In the genomic region with DNA sequence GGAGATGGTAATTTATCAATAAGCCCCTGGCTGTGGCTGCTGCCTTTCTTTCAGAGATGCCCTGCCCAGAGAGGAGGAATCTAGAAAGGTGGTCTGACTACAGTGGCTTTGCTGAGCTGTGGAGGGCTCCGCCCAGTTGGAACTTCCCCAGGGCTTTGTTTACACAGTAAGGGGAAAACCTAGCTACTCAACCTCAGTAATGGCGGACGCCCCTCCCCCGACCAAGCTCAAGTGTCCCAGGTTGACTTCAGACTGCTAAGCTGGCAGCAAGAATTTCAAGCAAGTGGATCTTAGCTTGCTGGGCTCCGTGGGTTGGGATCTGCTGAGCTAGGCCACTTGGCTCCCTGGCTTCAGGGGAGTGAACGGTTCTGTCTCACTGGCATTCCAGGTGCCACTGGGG, we compare ENCODE assay signal across 10 cellular contexts.
DNase-seq lines count a peak whose midpoint lies in the region; TF ChIP-seq lines count a peak whose summit lies in the region.
"Had no signal": no experiment of that assay in that cellular context is flagged by ENCODE, and none has a peak within 500 bp of the region (broad histone marks: within the 10 kb centered on the region; RNA-seq: fewer than 3 reads in every experiment).

No MANE protein-coding gene starts in this region.

- intact Hi-C loops in OCI-LY7 (cut with micrococcal nuclease; ENCODE audit: unreplicated experiment) = no loop called here

- no peak overlapping the region for H4K91ac ChIP-seq in H9 (ENCODE audit: insufficient read length, low read depth, low read length)

- DNase-seq in NCI-H1436 (lab: John Stamatoyannopoulos, UW) (peak; percentile 4), NCI-H1436 treated with DMSO at 0.1 percent for 48 hours (lab: John Stamatoyannopoulos, UW) (no peak), H9 (peak; percentile 37), OCI-LY7 (ENCODE audit: low spot score) (no peak), renal cortical epithelial cell (ENCODE audit: low read depth) (peak; percentile 54), D341Med (ENCODE audit: low spot score) (no peak), immature natural killer cell (no peak), SKM-1 (lab: John Stamatoyannopoulos, UW; ENCODE audit: unreplicated experiment) (no peak)
- DNase-seq: 8988T, T-helper 9 cell had no signal

- H3K4me1 Mint-ChIP-seq in H9 (no peaks in the 10 kb centered on the region), immature natural killer cell (no peaks in the 10 kb centered on the region)

- POLR2A ChIA-PET in OCI-LY7 (lab: Charles Lee) = no interaction called here

- H3K4ac ChIP-seq in H9 (ENCODE audit: low read depth, low read length) = no peak overlapping the region

- TF ChIP-seq CTCF in H9 (conservative IDR thresholded peaks at IDR 0.05) = no peak
- no peak for TF ChIP-seq CTCF in OCI-LY7 (conservative IDR thresholded peaks at IDR 0.05; ENCODE audit: low read length)

- H3K9me3 ChIP-seq in H9 (ENCODE audit: control insufficient read depth, low read depth, low read length) = no peaks in the 10 kb centered on the region
- H3K9me3 ChIP-seq in OCI-LY7 (ENCODE audit: low read length) = no peaks in the 10 kb centered on the region

- no peaks in the 10 kb centered on the region for H3K23me2 ChIP-seq in H9 (ENCODE audit: insufficient read length, low read depth, low read length, poor library complexity, severe bottlenecking)

- no peak overlapping the region for H3K18ac ChIP-seq in H9 (ENCODE audit: insufficient read length, low read depth, low read length)

- H3K27ac ChIP-seq in H9 (ENCODE audit: insufficient read length, low read depth, low read length) = no peak overlapping the region
- H3K27ac ChIP-seq in OCI-LY7 (ENCODE audit: low read depth, low read length, poor library complexity, severe bottlenecking) = no peak overlapping the region

- H3K4me2 ChIP-seq in H9 (ENCODE audit: insufficient read depth, insufficient read length, low read length) (no peak overlapping the region), OCI-LY7 (ENCODE audit: low read length) (0 out of 2 replicates have a peak overlapping the region, but pooled peaks have one; percentile 11)

- no peak overlapping the region for H3K14ac ChIP-seq in H9 (ENCODE audit: insufficient read depth, low read length)

- H3K79me2 ChIP-seq in H9 (ENCODE audit: insufficient read depth, low read length) (no peaks in the 10 kb centered on the region), OCI-LY7 (ENCODE audit: insufficient read depth, low read depth, low read length) (no peaks in the 10 kb centered on the region)

- H2AK5ac ChIP-seq in H9 (ENCODE audit: insufficient read length, low read length) = no peak overlapping the region

- BruUV-seq in OCI-LY7 (replicated peaks; lab: Mats Ljungman, UMichigan) = no TSS peak

- H4K5ac ChIP-seq in H9 (ENCODE audit: insufficient read length, low read depth, low read length) = no peak overlapping the region

- H3K56ac ChIP-seq in H9 (ENCODE audit: insufficient read length, low read depth, low read length) = no peak overlapping the region

- H2BK15ac ChIP-seq in H9 (ENCODE audit: low read depth, low read length) = no peak overlapping the region

- H2BK20ac ChIP-seq in H9 (ENCODE audit: low read depth, low read length, poor library complexity, severe bottlenecking) = no peak overlapping the region

- no peak overlapping the region for H3T11ph ChIP-seq in H9 (ENCODE audit: low read length)

- H3K9ac ChIP-seq in H9 (ENCODE audit: extremely low read depth, insufficient read length, low read length) = no peak overlapping the region

- no peak overlapping the region for H3K23ac ChIP-seq in H9 (ENCODE audit: insufficient read length, low read depth, low read length)

- H3K79me1 ChIP-seq in H9 (ENCODE audit: insufficient read depth, low read depth, low read length, poor library complexity, severe bottlenecking) = no peaks in the 10 kb centered on the region

- H3K27me3 ChIP-seq in H9 (ENCODE audit: insufficient read depth, low read length) = no peaks in the 10 kb centered on the region

- H2AFZ ChIP-seq in H9 (ENCODE audit: low read length) = no peak overlapping the region
- H2AFZ ChIP-seq in OCI-LY7 (ENCODE audit: low read length) = no peak overlapping the region

- H2BK12ac ChIP-seq in H9 (ENCODE audit: insufficient read length, low read depth, low read length) = no peak overlapping the region

- no peaks in the 10 kb centered on the region for H3K9me3 Mint-ChIP-seq in H9
- peaks cover 5 to 33% (median 10%) of the 10 kb centered on the region in 6 donors for H3K9me3 Mint-ChIP-seq in immature natural killer cell

- H4K8ac ChIP-seq in H9 (replicated peaks; ENCODE audit: insufficient read length, low read depth, low read length) = no peak overlapping the region

- no peak overlapping the region for H2BK5ac ChIP-seq in H9 (ENCODE audit: insufficient read length, low read length)

- CTCF ChIA-PET in OCI-LY7 (lab: Charles Lee; ENCODE audit: unreplicated experiment) = no interaction called here

- no peaks in the 10 kb centered on the region for H3K27me3 Mint-ChIP-seq in H9 (ENCODE audit: low read depth)
- H3K27me3 Mint-ChIP-seq in immature natural killer cell (ENCODE audit: low read depth in 3 of 3) = no peaks in the 10 kb centered on the region

- no peaks in the 10 kb centered on the region for H3K9me2 ChIP-seq in OCI-LY7 (ENCODE audit: insufficient read depth, low read length)

- WGBS in H9 (ENCODE audit: extremely low coverage, insufficient read length, low lambda C conversion rate) = no CpG with 5 or more reads among the region's 6 CpGs

- H3K4me1 ChIP-seq in H9 (ENCODE audit: insufficient read depth, low read length) = no peaks in the 10 kb centered on the region; the same call in 1 of the 2 replicates
- no peaks in the 10 kb centered on the region for H3K4me1 ChIP-seq in OCI-LY7 (ENCODE audit: insufficient read depth, low read length, poor library complexity, severe bottlenecking)

- no peak overlapping the region for H2BK120ac ChIP-seq in H9 (ENCODE audit: low read depth, low read length, poor library complexity, severe bottlenecking)

- H4K20me1 ChIP-seq in H9 (ENCODE audit: control insufficient read depth, insufficient read depth, insufficient read length) = no peaks in the 10 kb centered on the region
- H4K20me1 ChIP-seq in OCI-LY7 (ENCODE audit: insufficient read depth, low read length) = no peaks in the 10 kb centered on the region

- no peak overlapping the region for H3K4me3 ChIP-seq in OCI-LY7 (ENCODE audit: low read depth, low read length, poor library complexity, severe bottlenecking)

- H3K36me3 ChIP-seq in OCI-LY7 (ENCODE audit: insufficient read depth, low read length) = no peaks in the 10 kb centered on the region

- H3K36me3 Mint-ChIP-seq in H9 (ENCODE audit: insufficient read depth in 1 of 3, low read depth in 3 of 3) (no peaks in the 10 kb centered on the region), immature natural killer cell (no peaks in the 10 kb centered on the region)

- H3K4me3 Mint-ChIP-seq in H9 (no peak overlapping the region), immature natural killer cell (no peak overlapping the region)

- H3K27ac Mint-ChIP-seq in H9 (no peak overlapping the region), immature natural killer cell (no peak overlapping the region)

Comparison
In these comparisons a context has a peak if more than half of its experiments do, and no peak if none do; other contexts are left out.
1. DNase-seq: peak in NCI-H1436 (single experiment), H9 (single experiment) and renal cortical epithelial cell (single experiment); none in NCI-H1436 treated with DMSO at 0.1 percent for 48 hours (single experiment), OCI-LY7 (single experiment), D341Med (single experiment), immature natural killer cell (0 of 3) and SKM-1 (single experiment).